ENCODE assay signal across 8 cellular contexts in the genomic region with DNA sequence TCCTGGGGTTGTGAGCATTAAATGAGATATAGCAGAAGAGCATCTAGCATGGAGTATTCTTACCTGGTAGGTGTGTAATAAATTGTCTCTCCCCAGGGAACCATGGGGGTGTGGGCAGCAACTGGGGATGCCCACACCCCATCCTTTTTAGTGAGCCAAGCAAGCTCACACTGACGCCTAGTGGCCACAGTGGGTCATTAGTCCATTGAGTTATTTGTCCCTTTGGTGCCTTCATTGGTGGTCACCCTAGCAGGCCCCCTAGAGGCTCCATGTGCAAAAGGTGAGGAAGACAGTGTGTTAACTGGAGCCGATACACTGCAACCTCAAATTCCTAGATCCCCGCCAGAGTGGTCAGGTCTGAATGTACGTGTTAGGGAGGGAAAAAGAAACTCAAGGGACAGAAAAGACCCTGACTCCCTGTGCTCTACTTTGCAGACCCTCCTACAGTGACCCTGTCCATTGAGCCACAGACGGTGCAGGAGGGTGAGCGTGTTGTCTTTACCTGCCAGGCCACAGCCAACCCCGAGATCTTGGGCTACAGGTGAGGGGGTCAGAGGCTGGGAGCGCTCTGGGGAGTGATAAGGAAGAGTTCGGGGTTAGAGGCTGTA.
A peak's percentile ranks its signal among the peaks of the same experiment; 100 is the strongest.
DNase-seq lines count a peak whose midpoint lies in the region; ATAC-seq, FAIRE-seq and TF ChIP-seq lines count a peak whose summit lies in the region.

No MANE protein-coding gene starts in this region.

- H3K27ac Mint-ChIP-seq in activated T-cell treated with anti-CD3 and anti-CD28 coated beads, Interleukin-2, amount 50 U/mL, for 24 hours = no peak overlapping the region

- no peaks in the 10 kb centered on the region for H3K4me1 Mint-ChIP-seq in activated T-cell treated with anti-CD3 and anti-CD28 coated beads, Interleukin-2, amount 50 U/mL, for 24 hours (ENCODE audit: low read depth)

- H3K36me3 Mint-ChIP-seq in activated T-cell treated with anti-CD3 and anti-CD28 coated beads, Interleukin-2, amount 50 U/mL, for 24 hours (ENCODE audit: low read depth) = no peaks in the 10 kb centered on the region

- FAIRE-seq in H54 (lab: Jason Lieb, UNC) (no peak), small intestine (lab: Jason Lieb, UNC) (no peak)

- H3K27me3 ChIP-seq in adipocyte (replicated peaks; ENCODE audit: control insufficient read depth, insufficient read depth, low read length) = no peaks in the 10 kb centered on the region
- no peaks in the 10 kb centered on the region for H3K27me3 ChIP-seq in right cardiac atrium (ENCODE audit: control insufficient read depth, insufficient read depth)
- no peaks in the 10 kb centered on the region for H3K27me3 ChIP-seq in small intestine (ENCODE audit: control insufficient read depth in 2 of 2, insufficient read depth in 2 of 2, low read length in 2 of 2)

- DNase-seq in Daoy (ENCODE audit: low read depth) (peak; percentile 81), H54 (ENCODE audit: insufficient read length, low spot score) (peak; percentile 79), NCI-H510A (lab: John Stamatoyannopoulos, UW) (peak; percentile 43), adipocyte (ENCODE audit: low read depth) (peak; percentile 84), right cardiac atrium (peak in 2 of 3 donors; percentile 63 to 79), small intestine (peak; percentile 62)
- DNase-seq in activated T-cell treated with anti-CD3 and anti-CD28 coated beads, Interleukin-2, amount 50 U/mL, for 24 hours = no peak

- H3K36me3 ChIP-seq in adipocyte (ENCODE audit: control insufficient read depth, insufficient read depth, low read length, severe bottlenecking) (peaks cover 98% of the 10 kb centered on the region), small intestine (ENCODE audit: control insufficient read depth in 2 of 2, insufficient read depth in 2 of 2, low read length in 2 of 2) (peaks cover 0 to 2% of the 10 kb centered on the region in 2 donors)

- peaks cover 3% of the 10 kb centered on the region for H3K27me3 Mint-ChIP-seq in activated T-cell treated with anti-CD3 and anti-CD28 coated beads, Interleukin-2, amount 50 U/mL, for 24 hours

- H3K4me3 ChIP-seq in adipocyte (ENCODE audit: low read length) = no peak overlapping the region
- H3K4me3 ChIP-seq in right cardiac atrium (ENCODE audit: low read length) = no peak overlapping the region
- no peak overlapping the region for H3K4me3 ChIP-seq in small intestine (ENCODE audit: low read depth in 1 of 2, low read length in 2 of 2)

- H3K27ac ChIP-seq in right cardiac atrium (ENCODE audit: low read length) (no peak overlapping the region), small intestine (ENCODE audit: low read depth in 1 of 2, low read length in 1 of 2) (no peak overlapping the region)

- H3K9me3 ChIP-seq in adipocyte (ENCODE audit: control insufficient read depth, low read length) = no peaks in the 10 kb centered on the region
- H3K9me3 ChIP-seq in right cardiac atrium (ENCODE audit: control insufficient read depth, low read length) = no peaks in the 10 kb centered on the region
- no peaks in the 10 kb centered on the region for H3K9me3 ChIP-seq in small intestine (ENCODE audit: control insufficient read depth, low read depth)

- H3K4me1 ChIP-seq in adipocyte (ENCODE audit: control insufficient read depth, insufficient read depth, low read length) (no peaks in the 10 kb centered on the region), right cardiac atrium (ENCODE audit: control insufficient read depth, insufficient read depth, low read length) (no peaks in the 10 kb centered on the region), small intestine (ENCODE audit: control insufficient read depth in 2 of 2, insufficient read depth in 1 of 2, low read depth in 1 of 2, low read length in 1 of 2) (no peaks in the 10 kb centered on the region)

- no peak overlapping the region for H3K9ac ChIP-seq in adipocyte (ENCODE audit: low read length)

- TF ChIP-seq POLR2A in H54 (IDR thresholded peaks at IDR 0.05; ENCODE audit: low read depth, low read length) = no peak

- intact Hi-C loops in right cardiac atrium (cut with DNase I) = loop anchor here (5.0 to 10.0 kb wide), 2 partner anchors 93 to 95 kb away; a partner anchor contains a TSS

- no peak overlapping the region for H3K4me3 Mint-ChIP-seq in activated T-cell treated with anti-CD3 and anti-CD28 coated beads, Interleukin-2, amount 50 U/mL, for 24 hours

- WGBS in right cardiac atrium = 62% methylated on average over 9 of the region's 9 CpGs
- 53 to 60% (median 60%) methylated on average over 9 of the region's 9 CpGs for WGBS in small intestine, 3 donors

- H3K9me3 Mint-ChIP-seq in activated T-cell treated with anti-CD3 and anti-CD28 coated beads, Interleukin-2, amount 50 U/mL, for 24 hours = no peaks in the 10 kb centered on the region

- ATAC-seq in right cardiac atrium (peak; percentile 26 to 81), HG03469 (IDR thresholded peaks at IDR 0.05; ENCODE audit: unreplicated experiment) (no peak)
